Comparison of ENCODE assay signal across 19 cellular contexts in genomic region chr1:29398431-29398830, GRCh38.
DNase-seq lines count a peak whose midpoint lies in the region; ATAC-seq and TF ChIP-seq lines count a peak whose summit lies in the region.
"Had no signal": no experiment of that assay in that cellular context is flagged by ENCODE, and none has a peak within 500 bp of the region (broad histone marks: within the 10 kb centered on the region; RNA-seq: fewer than 3 reads in every experiment).

No MANE protein-coding gene starts in this region.

- ATAC-seq in GM21360 (IDR thresholded peaks at IDR 0.05; ENCODE audit: unreplicated experiment), result no peak
- no peak for ATAC-seq in T-helper 17 cell
- ATAC-seq: activated naive CD4-positive, alpha-beta T cell treated with anti-CD3 and anti-CD28 coated beads, Interleukin-2, amount 50 U/mL, for 72 hours; K562 had no signal

- H3K36me3 Mint-ChIP-seq in T-helper 17 cell (ENCODE audit: low read depth) (no peaks in the 10 kb centered on the region), mesothelial cell of epicardium (no peaks in the 10 kb centered on the region)
- H3K36me3 Mint-ChIP-seq: activated CD4-positive, alpha-beta memory T cell treated with anti-CD3 and anti-CD28 coated beads for 36 hours; activated naive CD4-positive, alpha-beta T cell treated with anti-CD3 and anti-CD28 coated beads, Interleukin-2, amount 50 U/mL, for 72 hours; neural progenitor cell had no signal

- CTCF ChIA-PET in HEK293T (lab: Yijun Ruan, JAX), result interaction anchor here (0.6 kb wide), 1 partner anchor 33 kb away, joined by 3 read pairs; no protein-coding TSS in a partner anchor

- TF ChIP-seq CTCF in fibroblast of pulmonary artery (IDR thresholded peaks at IDR 0.05; ENCODE audit: low read length, missing control alignments) (no peak), mesothelial cell of epicardium (IDR thresholded peaks at IDR 0.05; ENCODE audit: unreplicated experiment) (no peak)

- H3K27ac Mint-ChIP-seq in T-helper 17 cell (no peak overlapping the region), mesothelial cell of epicardium (no peak overlapping the region)
- H3K27ac Mint-ChIP-seq: activated CD4-positive, alpha-beta memory T cell treated with anti-CD3 and anti-CD28 coated beads for 36 hours; activated naive CD4-positive, alpha-beta T cell treated with anti-CD3 and anti-CD28 coated beads, Interleukin-2, amount 50 U/mL, for 72 hours; activated T-cell treated with anti-CD3 and anti-CD28 coated beads, Interleukin-2, amount 50 U/mL, for 24 hours; neural progenitor cell had no signal

- no peaks in the 10 kb centered on the region for H3K9me3 ChIP-seq in T-helper 17 cell (ENCODE audit: control insufficient read depth, low read length, poor library complexity, severe bottlenecking)

- POLR2A ChIA-PET in HEK293T (lab: Yijun Ruan, JAX), result no interaction called here

- H3K4me1 Mint-ChIP-seq in T-helper 17 cell (no peaks in the 10 kb centered on the region), mesothelial cell of epicardium (peaks cover 6% of the 10 kb centered on the region)
- H3K4me1 Mint-ChIP-seq: neural progenitor cell had no signal

- H3K9me3 Mint-ChIP-seq in mesothelial cell of epicardium, result peaks cover 4% of the 10 kb centered on the region

- no peak overlapping the region for H3K4me3 Mint-ChIP-seq in T-helper 17 cell
- no peak overlapping the region for H3K4me3 Mint-ChIP-seq in mesothelial cell of epicardium
- H3K4me3 Mint-ChIP-seq: activated CD4-positive, alpha-beta memory T cell treated with anti-CD3 and anti-CD28 coated beads for 36 hours; activated T-cell treated with anti-CD3 and anti-CD28 coated beads, Interleukin-2, amount 50 U/mL, for 24 hours; neural progenitor cell had no signal

- H3K4me3 ChIP-seq in fibroblast of pulmonary artery (replicated peaks; ENCODE audit: low read depth, low read length), result no peak overlapping the region
- H3K4me3 ChIP-seq: HAP-1, K562, neural progenitor cell had no signal

- H3K27me3 Mint-ChIP-seq in T-helper 17 cell (peaks cover 27% of the 10 kb centered on the region), mesothelial cell of epicardium (ENCODE audit: low read depth) (peaks cover 14% of the 10 kb centered on the region)

- peak; percentile 4 for DNase-seq in HEK293T (ENCODE audit: extremely low spot score)
- DNase-seq in amniotic epithelial cell (ENCODE audit: low read depth), result peak; percentile 24
- DNase-seq in fibroblast of pulmonary artery (ENCODE audit: low read depth), result peak; percentile 44
- DNase-seq in stromal cell of bone marrow (ENCODE audit: low read depth), result peak; percentile 23
- DNase-seq in NCI-H1694 (lab: John Stamatoyannopoulos, UW), result no peak
- no peak for DNase-seq in T-helper 17 cell
- no peak for DNase-seq in mesothelial cell of epicardium (ENCODE audit: low spot score in 2 of 2, unreplicated experiment in 2 of 2)
- DNase-seq: activated CD4-positive, alpha-beta memory T cell treated with anti-CD3 and anti-CD28 coated beads for 36 hours; activated T-cell treated with anti-CD3 and anti-CD28 coated beads, Interleukin-2, amount 50 U/mL, for 24 hours; DMS 273 treated with DMSO at 0.1 percent for 48 hours; midbrain; NCI-H1092; NCI-H524 treated with DMSO at 0.1 percent for 48 hours; SIG-M5 had no signal

TF ChIP-seq in HEK293T, 16 proteins besides CTCF, POLR2A, EP300 and RAD21:
- TF ChIP-seq SUZ12 (IDR thresholded peaks at IDR 0.05), result no peak
- no peak for TF ChIP-seq FOXK2 (IDR thresholded peaks at IDR 0.05)
- no peak for TF ChIP-seq FOXM1 (IDR thresholded peaks at IDR 0.05; ENCODE audit: borderline replicate concordance)
- no peak for TF ChIP-seq L3MBTL2 (conservative IDR thresholded peaks at IDR 0.05)
- no peak for TF ChIP-seq SP1 (IDR thresholded peaks at IDR 0.05)
- no peak for TF ChIP-seq BHLHE40 (IDR thresholded peaks at IDR 0.05; ENCODE audit: borderline replicate concordance)
- no peak for TF ChIP-seq ARNT (IDR thresholded peaks at IDR 0.05)
- TF ChIP-seq FOXA1 (IDR thresholded peaks at IDR 0.05), result no peak
- no peak for TF ChIP-seq ELF4 (IDR thresholded peaks at IDR 0.05)
- TF ChIP-seq ZNF384 (IDR thresholded peaks at IDR 0.05), result no peak
- no peak for TF ChIP-seq TARDBP (IDR thresholded peaks at IDR 0.05)

Comparison
In these comparisons a context has a peak if more than half of its experiments do, and no peak if none do; other contexts are left out.
1. DNase-seq: peak in HEK293T (single experiment), amniotic epithelial cell (single experiment), fibroblast of pulmonary artery (single experiment) and stromal cell of bone marrow (single experiment); none in NCI-H1694 (single experiment), T-helper 17 cell (0 of 3) and mesothelial cell of epicardium (0 of 2).